ENCODE assay signal across 1 cellular context in genomic region chr11:58133329-58134076, GRCh38.
A peak's percentile ranks its signal among the peaks of the same experiment; 100 is the strongest.
TF ChIP-seq lines count a peak whose summit lies in the region.

No MANE protein-coding gene starts in this region.

TF ChIP-seq in HepG2, 621 proteins besides CTCF, POLR2A, EP300 and RAD21:
- TF ChIP-seq STAG1 (CRISPR knock-in tag; IDR thresholded peaks at IDR 0.05), result peak; percentile 67
- TF ChIP-seq MNT (IDR thresholded peaks at IDR 0.05), result peak; percentile 65
- no peak for TF ChIP-seq MED13 (CRISPR knock-in tag; IDR thresholded peaks at IDR 0.05)
